In genomic region chr1:77539510-77540142, GRCh38 we compare ENCODE assay signal across 9 cellular contexts.
DNase-seq lines count a peak whose midpoint lies in the region; ATAC-seq and TF ChIP-seq lines count a peak whose summit lies in the region.
"Had no signal": no experiment of that assay in that cellular context is flagged by ENCODE, and none has a peak within 500 bp of the region (broad histone marks: within the 10 kb centered on the region; RNA-seq: fewer than 3 reads in every experiment).

No MANE protein-coding gene starts in this region.

- intact Hi-C loops in prostate gland (cut with DNase I), result loop anchor here (10.0 kb wide), 1 partner anchor 145 kb away; the partner anchor contains the start of gene ZZZ3

- peak; percentile 11 for ATAC-seq in GM21447 (IDR thresholded peaks at IDR 0.05; ENCODE audit: unreplicated experiment)

- peak overlapping the region; percentile 49 for H3K27ac ChIP-seq in skeletal muscle tissue (ENCODE audit: low read depth, low read length)
- H3K27ac ChIP-seq in prostate gland, result no peak overlapping the region
- H3K27ac ChIP-seq: neutrophil had no signal

- no peak for TF ChIP-seq POLR2A in prostate gland (IDR thresholded peaks at IDR 0.05)

- TF ChIP-seq CTCF in fibroblast of the aortic adventitia (IDR thresholded peaks at IDR 0.05; ENCODE audit: insufficient read depth, low read length) (no peak), prostate gland (IDR thresholded peaks at IDR 0.05) (no peak)

- peak overlapping the region in 2 of 3 donors; percentile 19 to 21 for H3K9ac ChIP-seq in skeletal muscle tissue (ENCODE audit: low read depth in 1 of 3, low read length in 3 of 3)

- WGBS in prostate gland, result 73% methylated on average over 4 of the region's 4 CpGs

- H3K4me1 ChIP-seq in skeletal muscle tissue (ENCODE audit: control insufficient read depth in 3 of 3, insufficient read depth in 3 of 3, low read length in 3 of 3) (peaks cover 8 to 17% (median 16%) of the 10 kb centered on the region in 3 donors), prostate gland (replicated peaks) (no peaks in the 10 kb centered on the region)

- H3K27me3 ChIP-seq in skeletal muscle tissue (ENCODE audit: control insufficient read depth in 3 of 3, insufficient read depth in 3 of 3, low read length in 3 of 3) (no peaks in the 10 kb centered on the region), prostate gland (replicated peaks; ENCODE audit: insufficient read depth) (no peaks in the 10 kb centered on the region)
- H3K27me3 ChIP-seq: neutrophil had no signal

- H3K4me3 ChIP-seq in fibroblast of the aortic adventitia (ENCODE audit: low read depth, low read length), result no peak overlapping the region
- H3K4me3 ChIP-seq in skeletal muscle tissue (ENCODE audit: low read length in 3 of 3), result no peak overlapping the region
- no peak overlapping the region for H3K4me3 ChIP-seq in prostate gland

- H3K36me3 ChIP-seq in skeletal muscle tissue (ENCODE audit: control insufficient read depth in 3 of 3, insufficient read depth in 3 of 3, low read length in 3 of 3), result no peaks in the 10 kb centered on the region
- H3K36me3 ChIP-seq in prostate gland, result no peaks in the 10 kb centered on the region
- H3K36me3 ChIP-seq: neutrophil had no signal

- H3K9me3 ChIP-seq in skeletal muscle tissue (ENCODE audit: control insufficient read depth in 3 of 3, low read length in 3 of 3) (no peaks in the 10 kb centered on the region), prostate gland (no peaks in the 10 kb centered on the region)
- H3K9me3 ChIP-seq: neutrophil had no signal

- DNase-seq in NOMO-1 treated with DMSO at 0.1 percent for 48 hours (lab: John Stamatoyannopoulos, UW; ENCODE audit: unreplicated experiment) (peak; percentile 45), fibroblast of the aortic adventitia (ENCODE audit: low read depth) (peak; percentile 93), prostate gland (ENCODE audit: low spot score) (no peak)
- no peak for DNase-seq in activated CD4-positive, alpha-beta T cell treated with anti-CD3 and anti-CD28 coated beads for 1 hour
- no peak for DNase-seq in central memory CD4-positive, alpha-beta T cell
- DNase-seq in stimulated activated CD4-positive, alpha-beta T cell treated with anti-CD3 and anti-CD28 coated beads, Interleukin-15, amount 100 ng/mL, for 24 hours, result no peak

Comparison
In these comparisons a context has a peak if more than half of its experiments do, and no peak if none do; other contexts are left out.
1. DNase-seq: peak in NOMO-1 treated with DMSO at 0.1 percent for 48 hours (single experiment) and fibroblast of the aortic adventitia (single experiment); none in activated CD4-positive, alpha-beta T cell treated with anti-CD3 and anti-CD28 coated beads for 1 hour (single experiment), central memory CD4-positive, alpha-beta T cell (single experiment), prostate gland (single experiment) and stimulated activated CD4-positive, alpha-beta T cell treated with anti-CD3 and anti-CD28 coated beads, Interleukin-15, amount 100 ng/mL, for 24 hours (single experiment).